In genomic region chr5:157303667-157304327, GRCh38 we compare ENCODE assay signal across 8 cellular contexts. TPM values are rescaled to one million over a fixed set of nuclear protein-coding genes. Genes with fewer than 3 reads are reported as not detected.
DNase-seq lines count a peak whose midpoint lies in the region; ATAC-seq and TF ChIP-seq lines count a peak whose summit lies in the region.

No MANE protein-coding gene starts in this region.

- no peaks in the 10 kb centered on the region for H3K79me2 ChIP-seq in OCI-LY3 (ENCODE audit: low read length)

- no peak overlapping the region for H3K4me2 ChIP-seq in OCI-LY3 (ENCODE audit: low read length)

- peaks cover 76% of the 10 kb centered on the region for H3K4me1 Mint-ChIP-seq in activated naive CD4-positive, alpha-beta T cell treated with anti-CD3 and anti-CD28 coated beads, Interleukin-2, amount 10 ng/mL, durations not matched to agents 7 days and 5 days

- H3K27me3 ChIP-seq in OCI-LY3 (ENCODE audit: low read depth, low read length) = no peaks in the 10 kb centered on the region

- intact Hi-C loops in mucosa of descending colon (cut with DNase I, micrococcal nuclease) = no loop called here

- no peak overlapping the region for H3K9ac ChIP-seq in OCI-LY3 (ENCODE audit: low read length)

- peak overlapping the region; percentile 99 for H3K27ac Mint-ChIP-seq in activated naive CD4-positive, alpha-beta T cell treated with anti-CD3 and anti-CD28 coated beads, Interleukin-2, amount 10 ng/mL, durations not matched to agents 7 days and 5 days

- H3K36me3 Mint-ChIP-seq in activated naive CD4-positive, alpha-beta T cell treated with anti-CD3 and anti-CD28 coated beads, Interleukin-2, amount 10 ng/mL, durations not matched to agents 7 days and 5 days = peaks cover 90% of the 10 kb centered on the region

- POLR2A ChIA-PET in RWPE1 (lab: Yijun Ruan, JAX; ENCODE audit: low non-redundant PET) = no interaction called here

- no peaks in the 10 kb centered on the region for H3K9me3 Mint-ChIP-seq in activated naive CD4-positive, alpha-beta T cell treated with anti-CD3 and anti-CD28 coated beads, Interleukin-2, amount 10 ng/mL, durations not matched to agents 7 days and 5 days

- H3K36me3 ChIP-seq in OCI-LY3 (replicated peaks; ENCODE audit: low read depth, low read length) = peaks cover 4% of the 10 kb centered on the region
- H3K36me3 ChIP-seq in mucosa of descending colon (ENCODE audit: low read depth) = no peaks in the 10 kb centered on the region

- H3K4me1 ChIP-seq in OCI-LY3 (ENCODE audit: low read length) (peaks cover 7% of the 10 kb centered on the region), mucosa of descending colon (ENCODE audit: low read depth) (no peaks in the 10 kb centered on the region)

- H3K9me3 ChIP-seq in OCI-LY3 (ENCODE audit: insufficient read depth, low read length) (no peaks in the 10 kb centered on the region), mucosa of descending colon (no peaks in the 10 kb centered on the region)

- TF ChIP-seq CTCF in OCI-LY3 (IDR thresholded peaks at IDR 0.05; ENCODE audit: low read depth, low read length) = peak; percentile 14; the same call in 1 of the 2 replicates
- no peak for TF ChIP-seq CTCF in mucosa of descending colon (IDR thresholded peaks at IDR 0.05)
- no peak for TF ChIP-seq CTCF in RWPE1 (conservative IDR thresholded peaks at IDR 0.05; ENCODE audit: low read depth)

- CTCF ChIA-PET in activated naive CD4-positive, alpha-beta T cell treated with anti-CD3 and anti-CD28 coated beads, Interleukin-2, amount 10 ng/mL, durations not matched to agents 7 days and 5 days (lab: Charles Lee) = interaction anchor here (0.9 to 2.8 kb wide), 13 partner anchors 9 to 154 kb away, joined by 3 to 19 read pairs (median 5); no protein-coding TSS in a partner anchor
- CTCF ChIA-PET in RWPE1 (lab: Yijun Ruan, JAX) = interaction anchor here (0.6 to 1.4 kb wide), 4 partner anchors 9 to 439 kb away, joined by 3 to 4 read pairs (median 3); no protein-coding TSS in a partner anchor

- DNase-seq in COR-L47 (lab: John Stamatoyannopoulos, UW) (peak; percentile 75), mucosa of descending colon (no peak), RWPE1 (ENCODE audit: low spot score) (no peak), NCI-H226 (no peak)
- peak; percentile 80 for DNase-seq in activated naive CD4-positive, alpha-beta T cell treated with anti-CD3 and anti-CD28 coated beads, Interleukin-2, amount 10 ng/mL, durations not matched to agents 7 days and 5 days

- no peak overlapping the region for H3K4me3 ChIP-seq in OCI-LY3 (ENCODE audit: low read length)
- H3K4me3 ChIP-seq in mucosa of descending colon = no peak overlapping the region

- H3K27ac ChIP-seq in OCI-LY3 (ENCODE audit: low read length) = no peak overlapping the region
- H3K27ac ChIP-seq in RWPE1 = no peak overlapping the region

- no peaks in the 10 kb centered on the region for H3K27me3 Mint-ChIP-seq in activated naive CD4-positive, alpha-beta T cell treated with anti-CD3 and anti-CD28 coated beads, Interleukin-2, amount 10 ng/mL, durations not matched to agents 7 days and 5 days

- no peak overlapping the region for H2AFZ ChIP-seq in OCI-LY3 (ENCODE audit: low read depth, low read length)

- peak; percentile 52 for ATAC-seq in mucosa of descending colon
- ATAC-seq in GM19395 (IDR thresholded peaks at IDR 0.05; ENCODE audit: unreplicated experiment) = no peak
- ATAC-seq in HG02759 (IDR thresholded peaks at IDR 0.05; ENCODE audit: unreplicated experiment) = no peak

- no peaks in the 10 kb centered on the region for H4K20me1 ChIP-seq in OCI-LY3 (ENCODE audit: insufficient read depth, low read length)

- H3K4me3 Mint-ChIP-seq in activated naive CD4-positive, alpha-beta T cell treated with anti-CD3 and anti-CD28 coated beads, Interleukin-2, amount 10 ng/mL, durations not matched to agents 7 days and 5 days = peak overlapping the region; percentile 75

RNA-seq across cellular contexts. Expression of gene CYFIP2, which starts 37.9 kb away (rescaled TPM):
- 10 to 100 TPM; 24.8 to 28.6 (median 25.8) TPM for total RNA-seq in mucosa of descending colon

Comparison
In these comparisons a context has a peak if more than half of its experiments do, and no peak if none do; other contexts are left out.
1. DNase-seq: peak in COR-L47 (single experiment) and activated naive CD4-positive, alpha-beta T cell treated with anti-CD3 and anti-CD28 coated beads, Interleukin-2, amount 10 ng/mL, durations not matched to agents 7 days and 5 days (single experiment); none in mucosa of descending colon (0 of 3), RWPE1 (single experiment) and NCI-H226 (single experiment).